In genomic region chr2:73283545-73284295, GRCh38 we compare ENCODE assay signal across 8 cellular contexts. TPM values are rescaled to one million over a fixed set of nuclear protein-coding genes. Genes with fewer than 3 reads are reported as not detected.
DNase-seq lines count a peak whose midpoint lies in the region; ATAC-seq and TF ChIP-seq lines count a peak whose summit lies in the region.

No MANE protein-coding gene starts in this region.

- peak overlapping the region; percentile 84 to 93 (median 88) for H3K4me3 Mint-ChIP-seq in CD4-positive, CD25-positive, alpha-beta regulatory T cell
- H3K4me3 Mint-ChIP-seq in activated CD4-positive, alpha-beta memory T cell treated with anti-CD3 and anti-CD28 coated beads for 36 hours: peak overlapping the region; percentile 77
- peak overlapping the region; percentile 75 for H3K4me3 Mint-ChIP-seq in progenitor cell of endocrine pancreas (ENCODE audit: low read depth)

- intact Hi-C loops in activated CD4-positive, alpha-beta memory T cell treated with anti-CD3 and anti-CD28 coated beads for 36 hours (cut with micrococcal nuclease): loop anchor here (1.0 to 2.0 kb wide), 2 partner anchors 10 to 103 kb away; partner anchors contain the start of gene EGR4

- POLR2A ChIA-PET in activated CD4-positive, alpha-beta memory T cell treated with anti-CD3 and anti-CD28 coated beads for 36 hours (lab: Charles Lee): no interaction called here

- H3K36me3 Mint-ChIP-seq in CD4-positive, CD25-positive, alpha-beta regulatory T cell: peaks cover 4% of the 10 kb centered on the region
- H3K36me3 Mint-ChIP-seq in activated CD4-positive, alpha-beta memory T cell treated with anti-CD3 and anti-CD28 coated beads for 36 hours: no peaks in the 10 kb centered on the region
- H3K36me3 Mint-ChIP-seq in progenitor cell of endocrine pancreas (ENCODE audit: insufficient read depth): no peaks in the 10 kb centered on the region

- H3K27me3 ChIP-seq in CD4-positive, CD25-positive, alpha-beta regulatory T cell (ENCODE audit: control insufficient read depth, insufficient read depth, low read length): no peaks in the 10 kb centered on the region

- peak overlapping the region; percentile 27 for H3K4me3 ChIP-seq in CD4-positive, CD25-positive, alpha-beta regulatory T cell (ENCODE audit: low read depth, low read length)
- H3K4me3 ChIP-seq in fibroblast of villous mesenchyme (ENCODE audit: low read depth, low read length): peak overlapping the region; percentile 68

- TF ChIP-seq CTCF in fibroblast of villous mesenchyme (IDR thresholded peaks at IDR 0.05; ENCODE audit: insufficient read depth, low read depth, low read length): no peak
- no peak for TF ChIP-seq CTCF in progenitor cell of endocrine pancreas (IDR thresholded peaks at IDR 0.05; ENCODE audit: unreplicated experiment)

- peak in 1 of 3 donors; percentile 44 for DNase-seq in CD4-positive, CD25-positive, alpha-beta regulatory T cell
- DNase-seq in activated CD4-positive, alpha-beta memory T cell treated with anti-CD3 and anti-CD28 coated beads for 36 hours: peak; percentile 40
- DNase-seq in fibroblast of villous mesenchyme (ENCODE audit: low read depth) (no peak), progenitor cell of endocrine pancreas (ENCODE audit: low spot score, unreplicated experiment) (no peak), HPDE6-E6E7 (ENCODE audit: extremely low spot score) (no peak), GF-D8 (lab: John Stamatoyannopoulos, UW) (no peak)

- H3K9me3 Mint-ChIP-seq in CD4-positive, CD25-positive, alpha-beta regulatory T cell: no peaks in the 10 kb centered on the region
- H3K9me3 Mint-ChIP-seq in activated CD4-positive, alpha-beta memory T cell treated with anti-CD3 and anti-CD28 coated beads for 36 hours: no peaks in the 10 kb centered on the region
- H3K9me3 Mint-ChIP-seq in progenitor cell of endocrine pancreas (ENCODE audit: low read depth): no peaks in the 10 kb centered on the region

- H3K27ac ChIP-seq in CD4-positive, CD25-positive, alpha-beta regulatory T cell (ENCODE audit: insufficient read depth, low read length, poor library complexity, severe bottlenecking): no peak overlapping the region

- peak in 1 of 2 donors; percentile 9 for ATAC-seq in CD4-positive, CD25-positive, alpha-beta regulatory T cell (ENCODE audit: low read depth in 2 of 2)
- ATAC-seq in GM19395 (IDR thresholded peaks at IDR 0.05; ENCODE audit: unreplicated experiment) (peak; percentile 25), HG03460 (IDR thresholded peaks at IDR 0.05; ENCODE audit: unreplicated experiment) (peak; percentile 15)

- no peaks in the 10 kb centered on the region for H3K36me3 ChIP-seq in CD4-positive, CD25-positive, alpha-beta regulatory T cell (ENCODE audit: control insufficient read depth, insufficient read depth, low read length)

- H3K27me3 Mint-ChIP-seq in CD4-positive, CD25-positive, alpha-beta regulatory T cell: peaks cover 14% of the 10 kb centered on the region
- peaks cover 7% of the 10 kb centered on the region for H3K27me3 Mint-ChIP-seq in activated CD4-positive, alpha-beta memory T cell treated with anti-CD3 and anti-CD28 coated beads for 36 hours
- H3K27me3 Mint-ChIP-seq in progenitor cell of endocrine pancreas: peaks cover 52% of the 10 kb centered on the region

- H3K27ac Mint-ChIP-seq in CD4-positive, CD25-positive, alpha-beta regulatory T cell: peak overlapping the region in 1 of 3 donors; percentile 86
- peak overlapping the region; percentile 70 for H3K27ac Mint-ChIP-seq in activated CD4-positive, alpha-beta memory T cell treated with anti-CD3 and anti-CD28 coated beads for 36 hours
- H3K27ac Mint-ChIP-seq in progenitor cell of endocrine pancreas: peak overlapping the region; percentile 31

- CTCF ChIA-PET in activated CD4-positive, alpha-beta memory T cell treated with anti-CD3 and anti-CD28 coated beads for 36 hours (lab: Charles Lee): interaction anchor here (1.0 to 1.8 kb wide), 2 partner anchors 10 to 71 kb away, joined by 5 to 6 read pairs; partner anchors contain the start of gene EGR4

- H3K9me3 ChIP-seq in CD4-positive, CD25-positive, alpha-beta regulatory T cell (ENCODE audit: control insufficient read depth in 2 of 2, low read length in 2 of 2): no peaks in the 10 kb centered on the region

- H3K4me1 Mint-ChIP-seq in CD4-positive, CD25-positive, alpha-beta regulatory T cell: peaks cover 0 to 31% (median 11%) of the 10 kb centered on the region in 4 donors
- peaks cover 10% of the 10 kb centered on the region for H3K4me1 Mint-ChIP-seq in activated CD4-positive, alpha-beta memory T cell treated with anti-CD3 and anti-CD28 coated beads for 36 hours (ENCODE audit: low read depth)
- H3K4me1 Mint-ChIP-seq in progenitor cell of endocrine pancreas (ENCODE audit: low read depth): no peaks in the 10 kb centered on the region

- peaks cover 18% of the 10 kb centered on the region for H3K4me1 ChIP-seq in CD4-positive, CD25-positive, alpha-beta regulatory T cell (ENCODE audit: control insufficient read depth, insufficient read depth, low read length, poor library complexity, severe bottlenecking)

RNA-seq across cellular contexts. Expression of gene FBXO41, which starts 0.6 kb away (rescaled TPM):
- total RNA-seq in CD4-positive, CD25-positive, alpha-beta regulatory T cell: 17.4 TPM
- 1 to 10 TPM in 2 of 4 donors, under 1 TPM in 2; 0.51 to 1.1 (median 0.95) TPM for polyA plus RNA-seq in CD4-positive, CD25-positive, alpha-beta regulatory T cell
- 10 to 100 TPM; 15.2 to 15.6 TPM for total RNA-seq in activated CD4-positive, alpha-beta memory T cell treated with anti-CD3 and anti-CD28 coated beads for 36 hours
- total RNA-seq in fibroblast of villous mesenchyme (1.3 and 1.6 TPM in 2 replicates), progenitor cell of endocrine pancreas (7.1 and 7.4 TPM in 2 replicates)

RNA-seq across cellular contexts. Expression of gene EGR4, which starts 9.6 kb away (rescaled TPM):
- total RNA-seq in CD4-positive, CD25-positive, alpha-beta regulatory T cell: 0.69 TPM
- polyA plus RNA-seq in CD4-positive, CD25-positive, alpha-beta regulatory T cell: not detected
- under 1 TPM; 0.24 to 0.34 TPM for total RNA-seq in activated CD4-positive, alpha-beta memory T cell treated with anti-CD3 and anti-CD28 coated beads for 36 hours
- not detected in 2 replicates for total RNA-seq in fibroblast of villous mesenchyme
- 0.12 TPM in 1 of 2 replicates, not detected in the other for total RNA-seq in progenitor cell of endocrine pancreas

RNA-seq across cellular contexts. Expression of gene CCT7, which starts 49.6 kb away (rescaled TPM):
- 114 TPM for total RNA-seq in CD4-positive, CD25-positive, alpha-beta regulatory T cell
- polyA plus RNA-seq in CD4-positive, CD25-positive, alpha-beta regulatory T cell: 100 to 1,000 TPM; 239 to 287 (median 275) TPM
- 100 to 1,000 TPM; 499 to 541 TPM for total RNA-seq in activated CD4-positive, alpha-beta memory T cell treated with anti-CD3 and anti-CD28 coated beads for 36 hours
- 247 and 330 TPM in 2 replicates for total RNA-seq in fibroblast of villous mesenchyme
- total RNA-seq in progenitor cell of endocrine pancreas: 249 and 256 TPM in 2 replicates

RNA-seq across cellular contexts. Expression of gene PRADC1, which starts 50.7 kb away (rescaled TPM):
- 7.0 TPM for total RNA-seq in CD4-positive, CD25-positive, alpha-beta regulatory T cell
- 10 to 100 TPM; 29.0 to 35.3 (median 32.7) TPM for polyA plus RNA-seq in CD4-positive, CD25-positive, alpha-beta regulatory T cell
- total RNA-seq in activated CD4-positive, alpha-beta memory T cell treated with anti-CD3 and anti-CD28 coated beads for 36 hours: 10 to 100 TPM; 12.9 to 13.6 TPM
- total RNA-seq in fibroblast of villous mesenchyme (14.2 and 18.1 TPM in 2 replicates), progenitor cell of endocrine pancreas (9.8 and 10.2 TPM in 2 replicates)
